8 cellular contexts compared by ENCODE assay signal in the genomic region with DNA sequence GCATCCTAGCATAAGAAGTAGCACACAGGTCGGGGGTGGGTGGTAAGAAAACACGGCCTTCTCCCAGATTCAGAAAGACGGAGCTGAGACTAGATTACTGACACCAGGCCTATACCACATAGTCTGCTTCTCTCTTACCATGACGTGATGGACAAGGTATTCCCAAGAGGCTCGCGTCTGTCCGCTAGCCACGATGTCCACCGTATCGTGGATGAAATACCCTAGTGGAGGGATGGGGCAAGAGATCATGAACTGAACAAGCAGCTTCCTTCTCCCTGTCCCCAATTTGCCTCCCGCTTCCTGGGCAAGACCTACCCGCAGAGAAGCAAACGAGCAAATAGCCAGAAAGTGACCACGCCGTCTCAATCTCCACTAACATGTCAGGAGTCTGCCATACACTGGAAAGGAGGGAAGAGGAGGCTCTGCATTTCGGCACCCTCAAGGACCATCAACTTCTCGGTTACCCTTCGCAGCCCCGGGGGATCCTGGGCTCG. TPM values are rescaled to one million over a fixed set of nuclear protein-coding genes. Genes with fewer than 3 reads are reported as not detected.
DNase-seq lines count a peak whose midpoint lies in the region; ATAC-seq and TF ChIP-seq lines count a peak whose summit lies in the region.

No MANE protein-coding gene starts in this region.

- H3K4ac ChIP-seq in mesendoderm (ENCODE audit: low read depth, low read length), result peak overlapping the region; percentile 22

- H3K36me3 ChIP-seq in PC-3 (ENCODE audit: low read depth, low read length) (peaks cover 42% of the 10 kb centered on the region), mammary epithelial cell (ENCODE audit: insufficient read depth, low read length) (peaks cover 28% of the 10 kb centered on the region), mesendoderm (ENCODE audit: control insufficient read depth, insufficient read depth, low read length) (peaks cover 15% of the 10 kb centered on the region), mucosa of descending colon (ENCODE audit: low read depth) (peaks cover 9% of the 10 kb centered on the region)

- peaks cover 9% of the 10 kb centered on the region for H3K79me1 ChIP-seq in mesendoderm (ENCODE audit: low read length)

- H4K5ac ChIP-seq in mesendoderm (ENCODE audit: low read length), result no peak overlapping the region

- TSS peak; percentile 30 for BruUV-seq in PC-3 (replicated peaks; lab: Mats Ljungman, UMichigan)
- BruUV-seq in mammary epithelial cell (replicated peaks; lab: Mats Ljungman, UMichigan), result no TSS peak

- H3K9me2 ChIP-seq in PC-3 (replicated peaks; ENCODE audit: low read length), result no peaks in the 10 kb centered on the region

- H4K8ac ChIP-seq in mesendoderm (ENCODE audit: low read depth, low read length), result no peak overlapping the region

- POLR2A ChIA-PET in AG04450 (lab: Yijun Ruan, JAX) (interaction anchor here (0.9 to 4.8 kb wide), 5 partner anchors 10 to 682 kb away, joined by 3 to 93 read pairs (median 3); partner anchors contain the start of genes PHF12, PROCA1 and TRAF4), PC-3 (lab: Charles Lee; ENCODE audit: unreplicated experiment) (no interaction called here)

- intact Hi-C loops in PC-3 (cut with micrococcal nuclease) (loop anchor here (10.0 kb wide), 1 partner anchor 180 kb away; the partner anchor contains the start of gene DHRS13), mammary epithelial cell (cut with micrococcal nuclease) (no loop called here), mucosa of descending colon (cut with DNase I, micrococcal nuclease) (no loop called here), sciatic nerve (cut with DNase I) (no loop called here)

- H3K9ac ChIP-seq in PC-3 (ENCODE audit: low read length) (peak overlapping the region; percentile 94), mammary epithelial cell (ENCODE audit: insufficient read depth, low read length) (peak overlapping the region; percentile 70), mesendoderm (ENCODE audit: low read length) (peak overlapping the region; percentile 99)

- H2BK5ac ChIP-seq in mesendoderm (ENCODE audit: low read length), result peak overlapping the region; percentile 73

- peak overlapping the region; percentile 62 for H3K4me3 ChIP-seq in AG04450 (ENCODE audit: low read depth, low read length)
- peak overlapping the region; percentile 60 for H3K4me3 ChIP-seq in PC-3 (ENCODE audit: low read length)
- H3K4me3 ChIP-seq in mammary epithelial cell (replicated peaks in 1 of 3; ENCODE audit: insufficient read depth in 1 of 3, low read depth in 2 of 3, low read length in 3 of 3), result peak overlapping the region; percentile 31 to 86 (median 78)
- peak overlapping the region; percentile 59 for H3K4me3 ChIP-seq in mesendoderm (ENCODE audit: low read length)
- H3K4me3 ChIP-seq in mucosa of descending colon, result no peak overlapping the region

- dilution Hi-C loops in mammary epithelial cell (cut with HindIII; ENCODE audit: low sequenced_read_pairs), result no loop called here

- peak; percentile 42 for TF ChIP-seq POLR2A in GM15510 (IDR thresholded peaks at IDR 0.05; ENCODE audit: borderline replicate concordance, extremely low read depth, insufficient read length)

- H3F3A ChIP-seq in PC-3 (ENCODE audit: low read length, unreplicated experiment), result peaks cover 12% of the 10 kb centered on the region

- 26% methylated on average over 16 of the region's 20 CpGs for WGBS in mammary epithelial cell (ENCODE audit: low coverage, missing lambda C conversion rate)
- no CpG with 5 or more reads among the region's 20 CpGs for WGBS in mesendoderm (ENCODE audit: extremely low coverage, insufficient coverage, low lambda C conversion rate)

- H3K4me1 ChIP-seq in PC-3 (ENCODE audit: insufficient read depth, low read length), result peaks cover 37% of the 10 kb centered on the region
- peaks cover 55% of the 10 kb centered on the region for H3K4me1 ChIP-seq in mammary epithelial cell (ENCODE audit: insufficient read depth, low read length)
- H3K4me1 ChIP-seq in mesendoderm (ENCODE audit: control insufficient read depth, low read depth, low read length), result no peaks in the 10 kb centered on the region
- H3K4me1 ChIP-seq in mucosa of descending colon (ENCODE audit: low read depth), result peaks cover 60% of the 10 kb centered on the region

- no peak overlapping the region for H2BK15ac ChIP-seq in mesendoderm (replicated peaks; ENCODE audit: low read depth)

- H3K23ac ChIP-seq in mesendoderm (ENCODE audit: low read length), result peak overlapping the region; percentile 54

- H4K20me1 ChIP-seq in PC-3 (ENCODE audit: low read length) (peaks cover 32% of the 10 kb centered on the region), mammary epithelial cell (ENCODE audit: insufficient read depth, low read length) (no peaks in the 10 kb centered on the region)

- ATAC-seq in PC-3 (no peak; the same call in 1 of the 2 replicates), mucosa of descending colon (no peak), sciatic nerve (no peak)

- H3K18ac ChIP-seq in mesendoderm (ENCODE audit: low read length), result peak overlapping the region; percentile 30

- TF ChIP-seq CTCF in AG04450 (IDR thresholded peaks at IDR 0.05; ENCODE audit: low read depth, low read length) (peak; percentile 26; the same call in 1 of the 2 replicates), PC-3 (conservative IDR thresholded peaks at IDR 0.05; ENCODE audit: low read depth, low read length) (no peak), mammary epithelial cell (conservative IDR thresholded peaks at IDR 0.05 in 1 of 2, IDR thresholded peaks at IDR 0.05 in 1 of 2; ENCODE audit: extremely low read depth in 1 of 2, insufficient read depth in 1 of 2, low read depth in 1 of 2, low read length in 2 of 2) (peak in 1 of 2 donors; percentile 9), mucosa of descending colon (IDR thresholded peaks at IDR 0.05) (no peak)

- H3K56ac ChIP-seq in mesendoderm (ENCODE audit: low read length), result peak overlapping the region; percentile 100

- H3K27me3 ChIP-seq in AG04450 (ENCODE audit: control insufficient read depth, insufficient read depth, low read length), result no peaks in the 10 kb centered on the region
- H3K27me3 ChIP-seq in PC-3 (ENCODE audit: low read length), result no peaks in the 10 kb centered on the region
- H3K27me3 ChIP-seq in mammary epithelial cell (ENCODE audit: insufficient read depth, low read length), result no peaks in the 10 kb centered on the region
- no peaks in the 10 kb centered on the region for H3K27me3 ChIP-seq in mesendoderm (ENCODE audit: insufficient read depth, low read length, poor library complexity)

- no peak overlapping the region for H2AFZ ChIP-seq in PC-3 (ENCODE audit: low read length)
- no peak overlapping the region for H2AFZ ChIP-seq in mammary epithelial cell (ENCODE audit: low read depth, low read length)

- no peak for DNase-seq in AG04450 (ENCODE audit: low read depth, low spot score)
- DNase-seq in PC-3, result peak; percentile 30
- no peak for DNase-seq in mammary epithelial cell
- DNase-seq in mesendoderm, result peak; percentile 79
- no peak for DNase-seq in NCI-H2029 treated with DMSO at 0.1 percent for 48 hours (lab: John Stamatoyannopoulos, UW)
- no peak for DNase-seq in mucosa of descending colon
- no peak for DNase-seq in sciatic nerve (ENCODE audit: low spot score)

- peak overlapping the region; percentile 77 for H3K27ac ChIP-seq in AG04450 (ENCODE audit: low read depth, low read length)
- peak overlapping the region; percentile 74 for H3K27ac ChIP-seq in PC-3 (ENCODE audit: low read length)
- peak overlapping the region; percentile 60 for H3K27ac ChIP-seq in mammary epithelial cell (ENCODE audit: insufficient read depth, low read depth, low read length)
- peak overlapping the region; percentile 90 for H3K27ac ChIP-seq in mesendoderm (ENCODE audit: low read depth, low read length)

- H3K79me2 ChIP-seq in PC-3 (ENCODE audit: low read length) (peaks cover 34% of the 10 kb centered on the region), mammary epithelial cell (ENCODE audit: insufficient read depth, low read length) (peaks cover 44% of the 10 kb centered on the region), mesendoderm (ENCODE audit: control insufficient read depth, insufficient read depth, low read length) (peaks cover 27% of the 10 kb centered on the region)

- H3K9me3 ChIP-seq in AG04450 (ENCODE audit: control insufficient read depth, insufficient read depth, low read length), result no peaks in the 10 kb centered on the region; the same call in 1 of the 2 replicates
- no peaks in the 10 kb centered on the region for H3K9me3 ChIP-seq in PC-3 (ENCODE audit: low read length)
- no peaks in the 10 kb centered on the region for H3K9me3 ChIP-seq in mammary epithelial cell (replicated peaks; ENCODE audit: insufficient read depth, low read length)
- H3K9me3 ChIP-seq in mucosa of descending colon, result no peaks in the 10 kb centered on the region

- H2BK120ac ChIP-seq in mesendoderm (ENCODE audit: low read depth, low read length), result no peak overlapping the region

- in situ Hi-C loops in mammary epithelial cell (cut with MboI; ENCODE audit: low sequenced_read_pairs in 2 of 2), result loop anchor here in 1 of 2 donors (25.0 kb wide), 1 partner anchor 387 kb away; no protein-coding TSS in a partner anchor

- H2AK5ac ChIP-seq in mesendoderm (ENCODE audit: low read length), result peak overlapping the region; percentile 46

- peak overlapping the region; percentile 96 for H3K4me2 ChIP-seq in PC-3 (ENCODE audit: low read length)
- peak overlapping the region; percentile 75 for H3K4me2 ChIP-seq in mammary epithelial cell (ENCODE audit: insufficient read depth, low read depth, low read length)
- H3K4me2 ChIP-seq in mesendoderm (ENCODE audit: low read length), result peak overlapping the region; percentile 79

- CTCF ChIA-PET in AG04450 (lab: Charles Lee) (interaction anchor here (4.0 to 4.9 kb wide), 2 partner anchors 22 to 228 kb away, joined by 66 to 193 read pairs; partner anchors contain the start of genes PHF12 and TRAF4), PC-3 (lab: Charles Lee) (interaction anchor here (4.0 kb wide), 1 partner anchor 25 kb away, joined by 55 read pairs; no protein-coding TSS in a partner anchor), mammary epithelial cell (lab: Charles Lee; ENCODE audit: low non-redundant PET) (no interaction called here)

RNA-seq across cellular contexts. Expression of gene TLCD1, which starts 0.8 kb away (rescaled TPM):
- polyA plus RNA-seq in AG04450 (2011; rRNA removed), result 11.8 and 13.1 TPM in 2 replicates
- polyA minus RNA-seq in AG04450 (2011; rRNA and poly(A)+ RNA removed), result 7.0 and 7.2 TPM in 2 replicates
- 7.1 and 9.3 TPM in 2 replicates for total RNA-seq in PC-3 (2014; rRNA removed)
- 10 to 100 TPM in 1 of 2 donors, 1 to 10 TPM in 1; 4.7 to 16.7 TPM for total RNA-seq in mammary epithelial cell
- polyA plus RNA-seq in mammary epithelial cell, result 19.8 TPM
- 10.1 TPM for polyA minus RNA-seq in mammary epithelial cell
- 44.3 TPM for polyA plus RNA-seq in mesendoderm (2013, experiment 1 of 2)
- polyA plus RNA-seq in mesendoderm (2013, experiment 2 of 2), result 46.0 TPM
- 10 to 100 TPM in 2 of 3 donors, 1 to 10 TPM in 1; 4.8 to 21.3 (median 16.8) TPM for total RNA-seq in mucosa of descending colon
- total RNA-seq in sciatic nerve, result 3.1 TPM

RNA-seq across cellular contexts. Expression of gene NEK8, which starts 3.4 kb away (rescaled TPM):
- 2.5 and 3.0 TPM in 2 replicates for polyA plus RNA-seq in AG04450 (2011; rRNA removed)
- 6.3 and 9.6 TPM in 2 replicates for polyA minus RNA-seq in AG04450 (2011; rRNA and poly(A)+ RNA removed)
- total RNA-seq in PC-3 (2014; rRNA removed), result 2.4 and 3.7 TPM in 2 replicates
- total RNA-seq in mammary epithelial cell, result 1 to 10 TPM; 5.5 to 7.0 TPM
- 4.6 TPM for polyA plus RNA-seq in mammary epithelial cell
- 2.6 TPM for polyA minus RNA-seq in mammary epithelial cell
- polyA plus RNA-seq in mesendoderm (2013, experiment 1 of 2), result 6.8 TPM
- 6.5 TPM for polyA plus RNA-seq in mesendoderm (2013, experiment 2 of 2)
- total RNA-seq in mucosa of descending colon, result 1 to 10 TPM; 3.4 to 7.9 (median 6.8) TPM
- total RNA-seq in sciatic nerve, result 3.4 TPM

RNA-seq across cellular contexts. Expression of gene RPL23A, which starts 5.4 kb away (rescaled TPM):
- 1,337 and 1,690 TPM in 2 replicates for polyA plus RNA-seq in AG04450 (2011; rRNA removed)
- 749 and 1,050 TPM in 2 replicates for polyA minus RNA-seq in AG04450 (2011; rRNA and poly(A)+ RNA removed)
- 390 and 515 TPM in 2 replicates for total RNA-seq in PC-3 (2014; rRNA removed)
- 1,000 to 10,000 TPM in 1 of 2 donors, 100 to 1,000 TPM in 1; 335 to 1,232 TPM for total RNA-seq in mammary epithelial cell
- polyA plus RNA-seq in mammary epithelial cell, result 685 TPM
- 785 TPM for polyA minus RNA-seq in mammary epithelial cell
- 3,789 TPM for polyA plus RNA-seq in mesendoderm (2013, experiment 1 of 2)
- 3,812 TPM for polyA plus RNA-seq in mesendoderm (2013, experiment 2 of 2)
- 1,000 to 10,000 TPM; 1,144 to 1,252 (median 1,216) TPM for total RNA-seq in mucosa of descending colon
- total RNA-seq in sciatic nerve, result 1,089 TPM

RNA-seq across cellular contexts. Expression of gene RAB34, which starts 7.5 kb away (rescaled TPM):
- polyA plus RNA-seq in AG04450 (2011; rRNA removed) (389 and 428 TPM in 2 replicates), mammary epithelial cell (176 TPM)
- 295 and 356 TPM in 2 replicates for polyA minus RNA-seq in AG04450 (2011; rRNA and poly(A)+ RNA removed)
- total RNA-seq in PC-3 (2014; rRNA removed) (207 and 211 TPM in 2 replicates), mammary epithelial cell (10 to 100 TPM; 68.2 to 83.4 TPM), mucosa of descending colon (10 to 100 TPM in 2 of 3 donors, 1 to 10 TPM in 1; 6.5 to 74.4 (median 19.3) TPM), sciatic nerve (81.3 TPM)
- 135 TPM for polyA minus RNA-seq in mammary epithelial cell
- polyA plus RNA-seq in mesendoderm (2013, experiment 1 of 2), result 168 TPM
- 165 TPM for polyA plus RNA-seq in mesendoderm (2013, experiment 2 of 2)

RNA-seq across cellular contexts. Expression of gene PROCA1, which starts 13.5 kb away (rescaled TPM):
- polyA plus RNA-seq in AG04450 (2011; rRNA removed) (0.51 and 0.52 TPM in 2 replicates), mammary epithelial cell (0.82 TPM)
- 0.70 and 1.6 TPM in 2 replicates for polyA minus RNA-seq in AG04450 (2011; rRNA and poly(A)+ RNA removed)
- total RNA-seq in PC-3 (2014; rRNA removed) (1.9 and 2.6 TPM in 2 replicates), mammary epithelial cell (1 to 10 TPM in 1 of 2 donors, under 1 TPM in 1; 0.17 to 1.1 TPM), mucosa of descending colon (1 to 10 TPM; 1.3 to 2.0 (median 1.8) TPM), sciatic nerve (7.6 TPM)
- 7.0 TPM for polyA minus RNA-seq in mammary epithelial cell
- 11.0 TPM for polyA plus RNA-seq in mesendoderm (2013, experiment 1 of 2)
- 12.3 TPM for polyA plus RNA-seq in mesendoderm (2013, experiment 2 of 2)

Comparison
In these comparisons a context has a peak if more than half of its experiments do, and no peak if none do; other contexts are left out.
1. DNase-seq: peak in PC-3 (single experiment) and mesendoderm (single experiment); none in AG04450 (single experiment), mammary epithelial cell (single experiment), NCI-H2029 treated with DMSO at 0.1 percent for 48 hours (single experiment), mucosa of descending colon (0 of 3) and sciatic nerve (single experiment).
2. Peak in every context shown above with its lines, with median percentiles within 50 percentile points of each other: H3K27ac ChIP-seq, H3K4me2 ChIP-seq and H3K9ac ChIP-seq.